Comparison of ENCODE assay signal across 24 cellular contexts in the genomic region with DNA sequence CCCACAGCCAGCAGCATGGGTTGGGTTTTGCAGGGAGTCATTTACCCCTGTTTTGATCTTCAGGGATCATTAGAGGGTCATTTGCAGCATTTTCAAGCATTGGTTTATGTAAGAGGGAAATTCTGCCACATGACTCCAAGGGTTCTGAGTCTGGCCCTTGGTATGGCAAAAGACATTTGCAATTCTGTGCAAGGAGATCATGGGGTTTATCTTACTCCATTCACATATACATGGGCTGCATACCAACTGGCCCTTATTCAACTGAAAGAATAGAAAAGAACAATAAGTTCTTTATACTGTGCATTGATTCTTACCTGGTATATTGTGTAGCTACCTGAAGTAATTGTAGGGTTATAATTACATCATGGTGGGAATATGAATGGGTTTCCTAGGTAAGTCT. TPM values are rescaled to one million over a fixed set of nuclear protein-coding genes. Genes with fewer than 3 reads are reported as not detected.
"Had no signal": no experiment of that assay in that cellular context is flagged by ENCODE, and none has a peak within 500 bp of the region (broad histone marks: within the 10 kb centered on the region; RNA-seq: fewer than 3 reads in every experiment).

No MANE protein-coding gene starts in this region.

- H3K9me3 Mint-ChIP-seq: naive thymus-derived CD8-positive, alpha-beta T cell; nephron progenitor cell; stimulated activated memory B cell treated with anti-CD40 and anti-IgM and Interleukin-4, amounts not matched to agents 10 μg/mL and 1 μg/mL and 100 μg/mL, for 72 hours had no signal

- H3K4me3 ChIP-seq: dorsolateral prefrontal cortex, lower lobe of right lung, ovary, psoas muscle, sigmoid colon, spleen, thoracic aorta, tibial nerve, upper lobe of right lung, uterus had no signal

- H3K36me3 Mint-ChIP-seq: naive thymus-derived CD8-positive, alpha-beta T cell; stimulated activated memory B cell treated with anti-CD40 and anti-IgM and Interleukin-4, amounts not matched to agents 10 μg/mL and 1 μg/mL and 100 μg/mL, for 72 hours had no signal

- ATAC-seq: left ventricle myocardium superior; lower lobe of right lung; naive thymus-derived CD8-positive, alpha-beta T cell; psoas muscle; right cardiac atrium; stimulated activated memory B cell treated with anti-CD40 and anti-IgM and Interleukin-4, amounts not matched to agents 10 μg/mL and 1 μg/mL and 100 μg/mL, for 72 hours; stimulated activated naive CD8-positive, alpha-beta T cell treated with anti-CD3 and anti-CD28 coated beads, Interleukin-15, Interleukin-2, amounts not matched to agents 100 U/mL and 50 U/mL, for 24 hours; upper lobe of right lung had no signal

- H3K27ac Mint-ChIP-seq: naive thymus-derived CD8-positive, alpha-beta T cell; nephron progenitor cell; stimulated activated memory B cell treated with anti-CD40 and anti-IgM and Interleukin-4, amounts not matched to agents 10 μg/mL and 1 μg/mL and 100 μg/mL, for 72 hours had no signal

- H3K4me1 ChIP-seq: lower lobe of right lung, sigmoid colon, spleen, tibial nerve, upper lobe of right lung, uterus had no signal

- H3K27me3 ChIP-seq: dorsolateral prefrontal cortex, ovary, sigmoid colon, tibial nerve, uterus had no signal

- H3K27ac ChIP-seq: dorsolateral prefrontal cortex, lower lobe of right lung, ovary, psoas muscle, sigmoid colon, spleen, thoracic aorta, tibial nerve, upper lobe of right lung, uterus had no signal

- FAIRE-seq: frontal cortex, keratinocyte had no signal

- DNase-seq: dorsolateral prefrontal cortex; effector CD4-positive, alpha-beta T cell; head of caudate nucleus; left ventricle myocardium superior; lower lobe of right lung; naive thymus-derived CD8-positive, alpha-beta T cell; nephron progenitor cell; occipital lobe; ovary; posterior cingulate gyrus; psoas muscle; right cardiac atrium; sigmoid colon; spleen; stimulated activated CD4-positive, alpha-beta T cell treated with anti-CD3 and anti-CD28 coated beads, Interleukin-4, amount 100 ng/mL, for 4 hours; stimulated activated naive CD8-positive, alpha-beta T cell treated with anti-CD3 and anti-CD28 coated beads, Interleukin-15, Interleukin-2, amounts not matched to agents 100 U/mL and 50 U/mL, for 24 hours; substantia nigra; upper lobe of right lung; uterus had no signal

- H3K27me3 Mint-ChIP-seq: stimulated activated memory B cell treated with anti-CD40 and anti-IgM and Interleukin-4, amounts not matched to agents 10 μg/mL and 1 μg/mL and 100 μg/mL, for 72 hours had no signal

- H3K4me1 Mint-ChIP-seq: naive thymus-derived CD8-positive, alpha-beta T cell; stimulated activated memory B cell treated with anti-CD40 and anti-IgM and Interleukin-4, amounts not matched to agents 10 μg/mL and 1 μg/mL and 100 μg/mL, for 72 hours had no signal

- H3K4me3 Mint-ChIP-seq: naive thymus-derived CD8-positive, alpha-beta T cell; nephron progenitor cell; stimulated activated memory B cell treated with anti-CD40 and anti-IgM and Interleukin-4, amounts not matched to agents 10 μg/mL and 1 μg/mL and 100 μg/mL, for 72 hours had no signal

- H3K36me3 ChIP-seq: lower lobe of right lung, ovary, sigmoid colon, spleen, thoracic aorta, tibial nerve, upper lobe of right lung, uterus had no signal

- H3K9me3 ChIP-seq: lower lobe of right lung, ovary, psoas muscle, sigmoid colon, spleen, thoracic aorta, tibial nerve, upper lobe of right lung, uterus had no signal

RNA-seq across cellular contexts. Expression of gene SIX4, which starts 13.6 kb away (rescaled TPM):
- total RNA-seq: naive thymus-derived CD8-positive, alpha-beta T cell had no signal
- polyA plus RNA-seq: naive thymus-derived CD8-positive, alpha-beta T cell had no signal
